ENCODE assay signal across 22 cellular contexts in the genomic region with DNA sequence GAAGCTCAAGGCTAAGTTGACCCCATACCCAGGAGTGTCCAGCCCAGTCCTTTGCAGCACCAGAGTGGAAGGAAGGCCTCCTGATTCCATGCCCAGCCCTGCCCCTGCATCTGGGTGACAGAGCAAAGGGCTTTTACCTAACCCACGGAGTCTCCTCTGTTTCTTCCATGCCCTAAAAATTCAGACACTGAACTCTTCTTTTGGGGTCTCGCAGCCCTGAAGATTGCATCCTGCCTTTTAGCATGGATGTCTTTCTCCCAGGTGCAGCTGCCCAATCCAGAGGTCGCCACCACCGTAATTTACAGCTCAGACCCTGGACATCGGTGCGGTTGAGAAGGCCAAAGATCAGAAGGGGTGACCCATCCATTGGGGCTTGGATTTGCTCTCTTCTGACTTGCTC. TPM values are rescaled to one million over a fixed set of nuclear protein-coding genes. Genes with fewer than 3 reads are reported as not detected.
"Had no signal": no experiment of that assay in that cellular context is flagged by ENCODE, and none has a peak within 500 bp of the region (broad histone marks: within the 10 kb centered on the region; RNA-seq: fewer than 3 reads in every experiment).

No MANE protein-coding gene starts in this region.

- H3K9me3 ChIP-seq: adrenal gland, sigmoid colon, spleen, suprapubic skin, tibial nerve had no signal

- H3K4me1 Mint-ChIP-seq: activated B cell treated with CpG ODN at 0.5 μM for 24 hours; activated CD8-positive, alpha-beta memory T cell treated with anti-CD3 and anti-CD28 coated beads, Interleukin-2, amount 10 ng/mL, durations not matched to agents 7 days and 5 days; activated naive CD8-positive, alpha-beta T cell treated with anti-CD3 and anti-CD28 coated beads for 36 hours; memory B cell; naive thymus-derived CD8-positive, alpha-beta T cell had no signal

- H3K27ac Mint-ChIP-seq: activated B cell treated with CpG ODN at 0.5 μM for 24 hours; activated CD8-positive, alpha-beta memory T cell treated with anti-CD3 and anti-CD28 coated beads, Interleukin-2, amount 10 ng/mL, durations not matched to agents 7 days and 5 days; activated CD8-positive, alpha-beta T cell treated with anti-CD3 and anti-CD28 coated beads for 36 hours; activated naive CD8-positive, alpha-beta T cell treated with anti-CD3 and anti-CD28 coated beads for 36 hours; activated T-cell treated with anti-CD3 and anti-CD28 coated beads, Interleukin-2, amount 50 U/mL, for 72 hours; memory B cell; naive thymus-derived CD8-positive, alpha-beta T cell; T-helper 2 cell treated with Interferon-gamma antibody and Interleukin-4, amounts not matched to agents 5 μg/mL and 100 μg/mL, for 36 hours had no signal

- H3K4me3 Mint-ChIP-seq: activated B cell treated with CpG ODN at 0.5 μM for 24 hours; activated CD8-positive, alpha-beta memory T cell treated with anti-CD3 and anti-CD28 coated beads, Interleukin-2, amount 10 ng/mL, durations not matched to agents 7 days and 5 days; activated CD8-positive, alpha-beta T cell treated with anti-CD3 and anti-CD28 coated beads for 36 hours; activated naive CD8-positive, alpha-beta T cell treated with anti-CD3 and anti-CD28 coated beads for 36 hours; activated T-cell treated with anti-CD3 and anti-CD28 coated beads, Interleukin-2, amount 50 U/mL, for 72 hours; brain; memory B cell; naive thymus-derived CD8-positive, alpha-beta T cell; T-helper 2 cell treated with Interferon-gamma antibody and Interleukin-4, amounts not matched to agents 5 μg/mL and 100 μg/mL, for 36 hours had no signal

- ATAC-seq: activated CD8-positive, alpha-beta memory T cell treated with anti-CD3 and anti-CD28 coated beads, Interleukin-2, amount 10 ng/mL, durations not matched to agents 7 days and 5 days; activated CD8-positive, alpha-beta T cell treated with anti-CD3 and anti-CD28 coated beads for 36 hours; activated T-cell treated with anti-CD3 and anti-CD28 coated beads, Interleukin-2, amount 50 U/mL, for 72 hours; naive thymus-derived CD8-positive, alpha-beta T cell had no signal

- H3K4me3 ChIP-seq: adrenal gland, sigmoid colon, spleen, suprapubic skin, tibial nerve had no signal

- DNase-seq: activated B cell treated with CpG ODN at 0.5 μM for 24 hours; activated CD4-positive, alpha-beta T cell treated with anti-CD3 and anti-CD28 coated beads, Interleukin-2, amount 50 U/mL, for 1 hour; activated CD8-positive, alpha-beta memory T cell treated with anti-CD3 and anti-CD28 coated beads, Interleukin-2, amount 10 ng/mL, durations not matched to agents 7 days and 5 days; activated CD8-positive, alpha-beta T cell treated with anti-CD3 and anti-CD28 coated beads for 36 hours; activated effector memory CD4-positive, alpha-beta T cell treated with Interleukin-2 at 50 U/mL for 16 hours; activated naive CD4-positive, alpha-beta T cell treated with Interleukin-2 at 50 U/mL for 16 hours; activated naive CD8-positive, alpha-beta T cell treated with anti-CD3 and anti-CD28 coated beads for 36 hours; activated T-cell treated with anti-CD3 and anti-CD28 coated beads for 4 hours; activated T-cell treated with anti-CD3 and anti-CD28 coated beads, Interleukin-2, amount 50 U/mL, for 72 hours; adrenal gland; aorta; hippocampal formation; naive thymus-derived CD8-positive, alpha-beta T cell; sigmoid colon; spleen; stimulated activated naive CD4-positive, alpha-beta T cell; T-helper 1 cell had no signal

- H3K36me3 Mint-ChIP-seq: activated CD8-positive, alpha-beta memory T cell treated with anti-CD3 and anti-CD28 coated beads, Interleukin-2, amount 10 ng/mL, durations not matched to agents 7 days and 5 days; activated naive CD8-positive, alpha-beta T cell treated with anti-CD3 and anti-CD28 coated beads for 36 hours; brain; memory B cell; naive thymus-derived CD8-positive, alpha-beta T cell had no signal

- H3K27me3 ChIP-seq: adrenal gland, sigmoid colon, spleen, suprapubic skin, tibial nerve had no signal

- H3K36me3 ChIP-seq: adrenal gland, sigmoid colon, spleen, suprapubic skin, tibial nerve had no signal

- H3K27ac ChIP-seq: adrenal gland, sigmoid colon, spleen, suprapubic skin, tibial nerve had no signal

- H3K9me3 Mint-ChIP-seq: activated B cell treated with CpG ODN at 0.5 μM for 24 hours; activated CD8-positive, alpha-beta T cell treated with anti-CD3 and anti-CD28 coated beads for 36 hours; activated naive CD8-positive, alpha-beta T cell treated with anti-CD3 and anti-CD28 coated beads for 36 hours; activated T-cell treated with anti-CD3 and anti-CD28 coated beads, Interleukin-2, amount 50 U/mL, for 72 hours; memory B cell; naive thymus-derived CD8-positive, alpha-beta T cell; T-helper 2 cell treated with Interferon-gamma antibody and Interleukin-4, amounts not matched to agents 5 μg/mL and 100 μg/mL, for 36 hours had no signal

- H3K4me1 ChIP-seq: adrenal gland, sigmoid colon, spleen, suprapubic skin, tibial nerve had no signal

- H3K27me3 Mint-ChIP-seq: activated B cell treated with CpG ODN at 0.5 μM for 24 hours, memory B cell had no signal

RNA-seq across cellular contexts. Expression of a gene that starts 50.8 kb away (rescaled TPM):
- total RNA-seq: activated B cell treated with CpG ODN at 0.5 μM for 24 hours; activated CD8-positive, alpha-beta memory T cell treated with anti-CD3 and anti-CD28 coated beads, Interleukin-2, amount 10 ng/mL, durations not matched to agents 7 days and 5 days; activated CD8-positive, alpha-beta T cell treated with anti-CD3 and anti-CD28 coated beads for 36 hours; activated naive CD8-positive, alpha-beta T cell treated with anti-CD3 and anti-CD28 coated beads for 36 hours; activated T-cell treated with anti-CD3 and anti-CD28 coated beads, Interleukin-2, amount 50 U/mL, for 72 hours; naive thymus-derived CD8-positive, alpha-beta T cell had no signal
- polyA plus RNA-seq: naive thymus-derived CD8-positive, alpha-beta T cell had no signal
